ENCODE assay signal across 28 cellular contexts in genomic region chr2:85699325-85699724, GRCh38. TPM values are rescaled to one million over a fixed set of nuclear protein-coding genes. Genes with fewer than 3 reads are reported as not detected.
DNase-seq lines count a peak whose midpoint lies in the region; ATAC-seq lines count a peak whose summit lies in the region.
"Had no signal": no experiment of that assay in that cellular context is flagged by ENCODE, and none has a peak within 500 bp of the region (broad histone marks: within the 10 kb centered on the region; RNA-seq: fewer than 3 reads in every experiment).

No MANE protein-coding gene starts in this region.

- peaks cover 14 to 33% of the 10 kb centered on the region in 2 donors for H3K4me1 Mint-ChIP-seq in effector memory CD8-positive, alpha-beta T cell (ENCODE audit: low read depth in 2 of 2)
- peaks cover 48% of the 10 kb centered on the region for H3K4me1 Mint-ChIP-seq in stimulated activated effector memory CD8-positive, alpha-beta T cell treated with anti-CD3 and anti-CD28 coated beads, Interleukin-12 subunit alpha, Interleukin-12 subunit beta, amount 100 ng/mL, for 72 hours
- H3K4me1 Mint-ChIP-seq: mesothelial cell of epicardium had no signal

- no peak overlapping the region for H3K4me3 ChIP-seq in H7 (ENCODE audit: insufficient read depth, low read depth, low read length)

- DNase-seq in NCI-H82 (lab: John Stamatoyannopoulos, UW) = peak; percentile 30
- no peak for DNase-seq in NCI-H82 treated with DMSO at 0.1 percent for 48 hours (lab: John Stamatoyannopoulos, UW; ENCODE audit: unreplicated experiment)
- peak; percentile 4 for DNase-seq in NCI-H69 (lab: John Stamatoyannopoulos, UW)
- DNase-seq in effector memory CD8-positive, alpha-beta T cell = no peak
- no peak for DNase-seq in stimulated activated effector memory CD8-positive, alpha-beta T cell treated with anti-CD3 and anti-CD28 coated beads, Interleukin-12 subunit alpha, Interleukin-12 subunit beta, amount 100 ng/mL, for 72 hours (ENCODE audit: low spot score in 2 of 2)
- DNase-seq in retina = no peak
- no peak for DNase-seq in H7
- DNase-seq: activated CD4-positive, alpha-beta T cell treated with anti-CD3 and anti-CD28 coated beads, Interleukin-2, amount 10 ng/mL, durations not matched to agents 7 days and 5 days; activated naive CD4-positive, alpha-beta T cell treated with anti-CD3 and anti-CD28 coated beads, Interleukin-2, amount 50 U/mL, for 16 hours; amniotic stem cell; CD4-positive, alpha-beta T cell; glutamatergic neuron; kidney; naive B cell; NCI-H1436 treated with DMSO at 0.1 percent for 48 hours; NCI-H2107; NCI-H446 treated with DMSO at 0.1 percent for 48 hours; PC-3; stimulated activated CD4-positive, alpha-beta T cell treated with anti-CD3 and anti-CD28 coated beads, Interleukin-4, amount 100 ng/mL, for 24 hours; stimulated activated naive B cell treated with anti-CD40 and anti-IgM and Interleukin-4, amounts not matched to agents 10 μg/mL and 1 μg/mL and 100 μg/mL, for 72 hours had no signal

- no peaks in the 10 kb centered on the region for H3K36me3 ChIP-seq in H7 (replicated peaks; ENCODE audit: control insufficient read depth, insufficient read depth, low read length)

- H3K36me3 Mint-ChIP-seq in effector memory CD8-positive, alpha-beta T cell (ENCODE audit: insufficient read depth) = peaks cover 65% of the 10 kb centered on the region
- H3K36me3 Mint-ChIP-seq in stimulated activated effector memory CD8-positive, alpha-beta T cell treated with anti-CD3 and anti-CD28 coated beads, Interleukin-12 subunit alpha, Interleukin-12 subunit beta, amount 100 ng/mL, for 72 hours = peaks cover 54% of the 10 kb centered on the region
- H3K36me3 Mint-ChIP-seq: mesothelial cell of epicardium; naive B cell; stimulated activated naive B cell treated with anti-CD40 and anti-IgM and Interleukin-4, amounts not matched to agents 10 μg/mL and 1 μg/mL and 100 μg/mL, for 72 hours had no signal

- no peaks in the 10 kb centered on the region for H3K27me3 ChIP-seq in H7 (ENCODE audit: control insufficient read depth, insufficient read depth, low read length)

- no peak for ATAC-seq in effector memory CD8-positive, alpha-beta T cell (replicated peaks)
- ATAC-seq in stimulated activated effector memory CD8-positive, alpha-beta T cell treated with anti-CD3 and anti-CD28 coated beads, Interleukin-12 subunit alpha, Interleukin-12 subunit beta, amount 100 ng/mL, for 72 hours = no peak
- no peak for ATAC-seq in GM21825 (IDR thresholded peaks at IDR 0.05; ENCODE audit: unreplicated experiment)
- ATAC-seq: PC-3; stimulated activated naive B cell treated with anti-CD40 and anti-IgM and Interleukin-4, amounts not matched to agents 10 μg/mL and 1 μg/mL and 100 μg/mL, for 72 hours had no signal

- H3K27me3 Mint-ChIP-seq in effector memory CD8-positive, alpha-beta T cell = no peaks in the 10 kb centered on the region
- H3K27me3 Mint-ChIP-seq: CD4-positive, alpha-beta T cell had no signal

- H3K27ac Mint-ChIP-seq in effector memory CD8-positive, alpha-beta T cell = peak overlapping the region; percentile 55
- H3K27ac Mint-ChIP-seq in stimulated activated effector memory CD8-positive, alpha-beta T cell treated with anti-CD3 and anti-CD28 coated beads, Interleukin-12 subunit alpha, Interleukin-12 subunit beta, amount 100 ng/mL, for 72 hours = peak overlapping the region; percentile 91
- H3K27ac Mint-ChIP-seq: activated CD4-positive, alpha-beta T cell treated with anti-CD3 and anti-CD28 coated beads, Interleukin-2, amount 10 ng/mL, durations not matched to agents 7 days and 5 days; CD4-positive, alpha-beta T cell; mesothelial cell of epicardium; stimulated activated naive B cell treated with anti-CD40 and anti-IgM and Interleukin-4, amounts not matched to agents 10 μg/mL and 1 μg/mL and 100 μg/mL, for 72 hours had no signal

- peak overlapping the region in 1 of 2 donors; percentile 89 for H3K4me3 Mint-ChIP-seq in effector memory CD8-positive, alpha-beta T cell
- H3K4me3 Mint-ChIP-seq in stimulated activated effector memory CD8-positive, alpha-beta T cell treated with anti-CD3 and anti-CD28 coated beads, Interleukin-12 subunit alpha, Interleukin-12 subunit beta, amount 100 ng/mL, for 72 hours = peak overlapping the region; percentile 76
- H3K4me3 Mint-ChIP-seq: activated CD4-positive, alpha-beta T cell treated with anti-CD3 and anti-CD28 coated beads, Interleukin-2, amount 10 ng/mL, durations not matched to agents 7 days and 5 days; CD4-positive, alpha-beta T cell; mesothelial cell of epicardium; stimulated activated naive B cell treated with anti-CD40 and anti-IgM and Interleukin-4, amounts not matched to agents 10 μg/mL and 1 μg/mL and 100 μg/mL, for 72 hours had no signal

- H3K9me3 Mint-ChIP-seq in effector memory CD8-positive, alpha-beta T cell = no peaks in the 10 kb centered on the region
- no peaks in the 10 kb centered on the region for H3K9me3 Mint-ChIP-seq in stimulated activated effector memory CD8-positive, alpha-beta T cell treated with anti-CD3 and anti-CD28 coated beads, Interleukin-12 subunit alpha, Interleukin-12 subunit beta, amount 100 ng/mL, for 72 hours
- H3K9me3 Mint-ChIP-seq: activated CD4-positive, alpha-beta T cell treated with anti-CD3 and anti-CD28 coated beads, Interleukin-2, amount 10 ng/mL, durations not matched to agents 7 days and 5 days; CD4-positive, alpha-beta T cell; mesothelial cell of epicardium; stimulated activated naive B cell treated with anti-CD40 and anti-IgM and Interleukin-4, amounts not matched to agents 10 μg/mL and 1 μg/mL and 100 μg/mL, for 72 hours had no signal

RNA-seq across cellular contexts. Expression of gene GNLY, which starts 5.2 kb away (rescaled TPM):
- not detected in 2 replicates for total RNA-seq in H7 (2014; rRNA removed; shearing (Covaris generic))
- total RNA-seq: epithelial cell of proximal tubule, G401, HT1080, mesothelial cell of epicardium, osteocyte, PC-3, renal cortical epithelial cell had no signal

RNA-seq across cellular contexts. Expression of gene SFTPB, which starts 31.3 kb away (rescaled TPM):
- total RNA-seq in H7 (2014; rRNA removed; shearing (Covaris generic)) = not detected in 2 replicates
- total RNA-seq: activated CD4-positive, alpha-beta T cell treated with anti-CD3 and anti-CD28 coated beads, Interleukin-2, amount 10 ng/mL, durations not matched to agents 7 days and 5 days; CD4-positive, alpha-beta T cell; epithelial cell of proximal tubule; G401; HT1080; liver; mesothelial cell of epicardium; osteocyte; PC-3; renal cortical epithelial cell had no signal

RNA-seq across cellular contexts. Expression of gene ATOH8, which starts 54.5 kb away (rescaled TPM):
- total RNA-seq in H7 (2014; rRNA removed; shearing (Covaris generic)) = 0.33 and 1.1 TPM in 2 replicates
- total RNA-seq: CD4-positive, alpha-beta T cell had no signal

Comparison
In these comparisons a context has a peak if more than half of its experiments do, and no peak if none do; other contexts are left out.
1. DNase-seq: peak in NCI-H82 (single experiment) and NCI-H69 (single experiment); none in NCI-H82 treated with DMSO at 0.1 percent for 48 hours (single experiment), effector memory CD8-positive, alpha-beta T cell (0 of 3), stimulated activated effector memory CD8-positive, alpha-beta T cell treated with anti-CD3 and anti-CD28 coated beads, Interleukin-12 subunit alpha, Interleukin-12 subunit beta, amount 100 ng/mL, for 72 hours (0 of 2), retina (single experiment) and H7 (single experiment).